In the genomic region with DNA sequence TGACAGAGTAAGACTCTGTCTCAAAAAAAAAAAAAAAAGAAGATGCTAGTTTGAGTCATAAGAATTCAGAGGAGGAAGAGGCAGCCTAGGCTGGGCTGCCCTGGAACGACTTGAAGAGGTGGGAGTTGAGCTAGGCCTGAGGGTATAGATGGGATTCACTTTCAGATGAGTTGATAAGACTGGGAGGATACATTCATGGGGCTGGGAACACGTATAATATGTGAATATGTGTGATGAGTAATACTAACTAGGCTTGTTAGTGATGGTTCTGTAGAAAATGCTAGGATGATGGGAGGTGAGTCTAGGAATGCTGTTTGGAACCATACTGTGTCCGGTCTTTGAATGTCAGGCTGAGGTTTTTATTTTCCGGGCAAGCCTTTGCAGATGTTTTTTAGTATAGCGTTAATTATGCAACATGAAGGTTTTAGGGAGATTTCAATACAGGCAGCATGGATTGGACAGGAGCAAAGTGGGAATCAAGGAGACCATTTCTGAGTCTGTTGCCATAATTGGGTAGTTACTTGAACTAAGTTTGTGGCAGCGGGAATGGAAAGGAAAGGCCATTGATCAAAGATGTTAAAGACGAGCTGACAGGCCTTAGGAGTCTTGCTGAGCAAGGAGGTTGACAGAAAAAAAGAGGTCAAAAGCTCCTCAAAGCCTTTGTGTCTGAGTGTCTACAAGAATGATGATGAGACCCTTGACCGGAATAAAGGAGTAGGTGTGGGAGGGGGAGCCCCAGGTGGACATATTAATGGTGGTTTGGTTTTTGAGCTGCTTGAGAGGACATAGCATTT, we compare ENCODE assay signal across 20 cellular contexts. TPM values are rescaled to one million over a fixed set of nuclear protein-coding genes. Genes with fewer than 3 reads are reported as not detected.
A peak's percentile ranks its signal among the peaks of the same experiment; 100 is the strongest.
DNase-seq lines count a peak whose midpoint lies in the region; FAIRE-seq and TF ChIP-seq lines count a peak whose summit lies in the region.
"Had no signal": no experiment of that assay in that cellular context is flagged by ENCODE, and none has a peak within 500 bp of the region (broad histone marks: within the 10 kb centered on the region; RNA-seq: fewer than 3 reads in every experiment).

No MANE protein-coding gene starts in this region.

- no peaks in the 10 kb centered on the region for H4K20me1 ChIP-seq in GM23248 (ENCODE audit: insufficient read depth)
- H4K20me1 ChIP-seq in neural cell (ENCODE audit: insufficient read depth) = no peaks in the 10 kb centered on the region
- H4K20me1 ChIP-seq: BLaER1 treated with 17β-estradiol and CSF1 and Interleukin-3, amounts not matched to agents 10 nM and 100 nM had no signal

- DNase-seq in GM23248 = peak; percentile 69
- DNase-seq in NCI-H2227 treated with DMSO at 0.1 percent for 48 hours (lab: John Stamatoyannopoulos, UW) = peak; percentile 10
- DNase-seq in bronchial epithelial cell (ENCODE audit: low read depth) = peak; percentile 37
- DNase-seq in NCI-H2029 (lab: John Stamatoyannopoulos, UW) = no peak
- no peak for DNase-seq in NCI-H1105 treated with DMSO at 0.1 percent for 48 hours (lab: John Stamatoyannopoulos, UW)
- no peak for DNase-seq in NCI-H2081 treated with DMSO at 0.1 percent for 48 hours (lab: John Stamatoyannopoulos, UW)
- no peak for DNase-seq in central memory CD4-positive, alpha-beta T cell
- DNase-seq: DMS 273 treated with DMSO at 0.1 percent for 48 hours; dorsolateral prefrontal cortex; heart right ventricle; kidney; NCI-H1092 treated with DMSO at 0.1 percent for 48 hours; NCI-H345; SHP77; stimulated activated CD4-positive, alpha-beta T cell treated with anti-CD3 and anti-CD28 coated beads, Interleukin-4, amount 100 ng/mL, for 24 hours; T-helper 17 cell; thyroid gland had no signal

- TF ChIP-seq CTCF in bronchial epithelial cell (IDR thresholded peaks at IDR 0.05; ENCODE audit: insufficient read depth, low read length, severe bottlenecking) (no peak), neural cell (IDR thresholded peaks at IDR 0.05; ENCODE audit: poor library complexity, severe bottlenecking) (no peak)

- H3K79me2 ChIP-seq in GM23248 (ENCODE audit: insufficient read depth) (peaks cover 63% of the 10 kb centered on the region), neural cell (replicated peaks; ENCODE audit: insufficient read depth, low read length) (peaks cover 82% of the 10 kb centered on the region)

- H3K9me3 ChIP-seq in GM23248 (ENCODE audit: low read depth) (no peaks in the 10 kb centered on the region), neural cell (ENCODE audit: low read length) (no peaks in the 10 kb centered on the region)
- H3K9me3 ChIP-seq: BLaER1 treated with 17β-estradiol and CSF1 and Interleukin-3, amounts not matched to agents 10 nM and 100 nM; heart right ventricle; thyroid gland had no signal

- no peak overlapping the region for H3K4me3 ChIP-seq in GM23248
- H3K4me3 ChIP-seq in bronchial epithelial cell (ENCODE audit: low read depth, low read length) = no peak overlapping the region
- H3K4me3 ChIP-seq in neural cell (ENCODE audit: low read length) = no peak overlapping the region
- H3K4me3 ChIP-seq: BLaER1 treated with 17β-estradiol and CSF1 and Interleukin-3, amounts not matched to agents 10 nM and 100 nM; dorsolateral prefrontal cortex; heart right ventricle; thyroid gland had no signal

- TF ChIP-seq RAD21 in neural cell (conservative IDR thresholded peaks at IDR 0.05) = no peak

- FAIRE-seq in bronchial epithelial cell (lab: Jason Lieb, UNC) = no peak
- FAIRE-seq: kidney had no signal

- no peaks in the 10 kb centered on the region; the same call in 1 of the 2 replicates for H3K36me3 ChIP-seq in GM23248 (ENCODE audit: low read depth)
- peaks cover 6% of the 10 kb centered on the region for H3K36me3 ChIP-seq in bronchial epithelial cell (ENCODE audit: control insufficient read depth, insufficient read depth, low read length)
- H3K36me3 ChIP-seq in neural cell (ENCODE audit: insufficient read depth, low read length) = peaks cover 13% of the 10 kb centered on the region
- H3K36me3 ChIP-seq: thyroid gland had no signal

- H3K27me3 ChIP-seq in GM23248 (replicated peaks; ENCODE audit: insufficient read depth) = no peaks in the 10 kb centered on the region
- H3K27me3 ChIP-seq in bronchial epithelial cell (ENCODE audit: control insufficient read depth, insufficient read depth, low read length) = no peaks in the 10 kb centered on the region
- no peaks in the 10 kb centered on the region for H3K27me3 ChIP-seq in neural cell (ENCODE audit: insufficient read depth, low read depth, low read length)
- H3K27me3 ChIP-seq: BLaER1 treated with 17β-estradiol and CSF1 and Interleukin-3, amounts not matched to agents 10 nM and 100 nM; dorsolateral prefrontal cortex; heart right ventricle; thyroid gland had no signal

- TF ChIP-seq EP300 in neural cell (conservative IDR thresholded peaks at IDR 0.05; ENCODE audit: poor library complexity, severe bottlenecking) = no peak

- H2AFZ ChIP-seq in GM23248 = no peak overlapping the region
- no peak overlapping the region for H2AFZ ChIP-seq in neural cell (ENCODE audit: low read depth, low read length)

- H3F3A ChIP-seq in GM23248 (ENCODE audit: insufficient read depth) (no peaks in the 10 kb centered on the region; the same call in none of the 2 replicates), neural cell (ENCODE audit: insufficient read depth, low read length, poor library complexity, severe bottlenecking) (no peaks in the 10 kb centered on the region)

- H3K9ac ChIP-seq in GM23248 (no peak overlapping the region), neural cell (ENCODE audit: low read length) (no peak overlapping the region)
- H3K9ac ChIP-seq: BLaER1 treated with 17β-estradiol and CSF1 and Interleukin-3, amounts not matched to agents 10 nM and 100 nM; KMS-11 had no signal

- 0 out of 2 replicates have a peak, but pooled peaks cover 4% of the 10 kb centered on the region for H3K4me1 ChIP-seq in GM23248 (ENCODE audit: insufficient read depth)

- H3K9me2 ChIP-seq in GM23248 (ENCODE audit: insufficient read depth) (no peaks in the 10 kb centered on the region), neural cell (ENCODE audit: insufficient read depth, low read length) (no peaks in the 10 kb centered on the region)

- in situ Hi-C loops in GM23248 (cut with MboI) = no loop called here

- H3K4me2 ChIP-seq in GM23248 (ENCODE audit: unreplicated experiment) (no peak overlapping the region), neural cell (ENCODE audit: low read length) (no peak overlapping the region)
- H3K4me2 ChIP-seq: KMS-11 had no signal

- 74 to 75% methylated on average over 8 of the region's 8 CpGs for WGBS in GM23248 (ENCODE audit: low coverage in 1 of 2, low lambda C conversion rate in 2 of 2, missing lambda C conversion rate in 2 of 2), 2 experiments

- H3K27ac ChIP-seq in GM23248 = no peak overlapping the region
- peak overlapping the region; percentile 7 for H3K27ac ChIP-seq in neural cell (ENCODE audit: low read length)
- H3K27ac ChIP-seq: dorsolateral prefrontal cortex, KMS-11, thyroid gland had no signal

TF ChIP-seq in neural cell, 6 proteins besides CTCF, POLR2A, EP300 and RAD21:
- no peak for TF ChIP-seq SMC3 (conservative IDR thresholded peaks at IDR 0.05; ENCODE audit: poor library complexity)
- no peak for TF ChIP-seq POLR2AphosphoS5 (IDR thresholded peaks at IDR 0.05)
- no peak for TF ChIP-seq EZH2 (IDR thresholded peaks at IDR 0.05; ENCODE audit: borderline replicate concordance, insufficient read depth, low read length, poor library complexity, severe bottlenecking)
- no peak for TF ChIP-seq TAF1 (IDR thresholded peaks at IDR 0.05; ENCODE audit: low read depth)
- TF ChIP-seq MXI1 (conservative IDR thresholded peaks at IDR 0.05; ENCODE audit: poor library complexity, severe bottlenecking) = no peak
- TF ChIP-seq, protein P1, sequence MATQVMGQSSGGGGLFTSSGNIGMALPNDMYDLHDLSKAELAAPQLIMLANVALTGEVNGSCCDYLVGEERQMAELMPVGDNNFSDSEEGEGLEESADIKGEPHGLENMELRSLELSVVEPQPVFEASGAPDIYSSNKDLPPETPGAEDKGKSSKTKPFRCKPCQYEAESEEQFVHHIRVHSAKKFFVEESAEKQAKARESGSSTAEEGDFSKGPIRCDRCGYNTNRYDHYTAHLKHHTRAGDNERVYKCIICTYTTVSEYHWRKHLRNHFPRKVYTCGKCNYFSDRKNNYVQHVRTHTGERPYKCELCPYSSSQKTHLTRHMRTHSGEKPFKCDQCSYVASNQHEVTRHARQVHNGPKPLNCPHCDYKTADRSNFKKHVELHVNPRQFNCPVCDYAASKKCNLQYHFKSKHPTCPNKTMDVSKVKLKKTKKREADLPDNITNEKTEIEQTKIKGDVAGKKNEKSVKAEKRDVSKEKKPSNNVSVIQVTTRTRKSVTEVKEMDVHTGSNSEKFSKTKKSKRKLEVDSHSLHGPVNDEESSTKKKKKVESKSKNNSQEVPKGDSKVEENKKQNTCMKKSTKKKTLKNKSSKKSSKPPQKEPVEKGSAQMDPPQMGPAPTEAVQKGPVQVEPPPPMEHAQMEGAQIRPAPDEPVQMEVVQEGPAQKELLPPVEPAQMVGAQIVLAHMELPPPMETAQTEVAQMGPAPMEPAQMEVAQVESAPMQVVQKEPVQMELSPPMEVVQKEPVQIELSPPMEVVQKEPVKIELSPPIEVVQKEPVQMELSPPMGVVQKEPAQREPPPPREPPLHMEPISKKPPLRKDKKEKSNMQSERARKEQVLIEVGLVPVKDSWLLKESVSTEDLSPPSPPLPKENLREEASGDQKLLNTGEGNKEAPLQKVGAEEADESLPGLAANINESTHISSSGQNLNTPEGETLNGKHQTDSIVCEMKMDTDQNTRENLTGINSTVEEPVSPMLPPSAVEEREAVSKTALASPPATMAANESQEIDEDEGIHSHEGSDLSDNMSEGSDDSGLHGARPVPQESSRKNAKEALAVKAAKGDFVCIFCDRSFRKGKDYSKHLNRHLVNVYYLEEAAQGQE (IDR thresholded peaks at IDR 0.05; ENCODE audit: borderline replicate concordance) = no peak

RNA-seq across cellular contexts. Expression of gene PLEKHA5, which starts 9.2 kb away (rescaled TPM):
- total RNA-seq in GM23248 (2014; rRNA removed; shearing (Covaris generic)) = 12.1 and 12.4 TPM in 2 replicates
- polyA plus RNA-seq in GM23248 (2016; fragmentation: Nextera tagmentation; extraction: Ambion mirVana) (9.1 and 10.0 TPM in 2 replicates), neural cell (109 and 130 TPM in 2 replicates)
- 24.0 and 31.1 TPM in 2 replicates for total RNA-seq in bronchial epithelial cell
- 153 and 180 TPM in 2 replicates for polyA minus RNA-seq in neural cell

Comparison
In these comparisons a context has a peak if more than half of its experiments do, and no peak if none do; other contexts are left out.
1. DNase-seq: peak in GM23248 (single experiment), NCI-H2227 treated with DMSO at 0.1 percent for 48 hours (single experiment) and bronchial epithelial cell (single experiment); none in NCI-H2029 (single experiment), NCI-H1105 treated with DMSO at 0.1 percent for 48 hours (single experiment), NCI-H2081 treated with DMSO at 0.1 percent for 48 hours (single experiment) and central memory CD4-positive, alpha-beta T cell (single experiment).